Comparison of ENCODE assay signal across 12 cellular contexts in the genomic region with DNA sequence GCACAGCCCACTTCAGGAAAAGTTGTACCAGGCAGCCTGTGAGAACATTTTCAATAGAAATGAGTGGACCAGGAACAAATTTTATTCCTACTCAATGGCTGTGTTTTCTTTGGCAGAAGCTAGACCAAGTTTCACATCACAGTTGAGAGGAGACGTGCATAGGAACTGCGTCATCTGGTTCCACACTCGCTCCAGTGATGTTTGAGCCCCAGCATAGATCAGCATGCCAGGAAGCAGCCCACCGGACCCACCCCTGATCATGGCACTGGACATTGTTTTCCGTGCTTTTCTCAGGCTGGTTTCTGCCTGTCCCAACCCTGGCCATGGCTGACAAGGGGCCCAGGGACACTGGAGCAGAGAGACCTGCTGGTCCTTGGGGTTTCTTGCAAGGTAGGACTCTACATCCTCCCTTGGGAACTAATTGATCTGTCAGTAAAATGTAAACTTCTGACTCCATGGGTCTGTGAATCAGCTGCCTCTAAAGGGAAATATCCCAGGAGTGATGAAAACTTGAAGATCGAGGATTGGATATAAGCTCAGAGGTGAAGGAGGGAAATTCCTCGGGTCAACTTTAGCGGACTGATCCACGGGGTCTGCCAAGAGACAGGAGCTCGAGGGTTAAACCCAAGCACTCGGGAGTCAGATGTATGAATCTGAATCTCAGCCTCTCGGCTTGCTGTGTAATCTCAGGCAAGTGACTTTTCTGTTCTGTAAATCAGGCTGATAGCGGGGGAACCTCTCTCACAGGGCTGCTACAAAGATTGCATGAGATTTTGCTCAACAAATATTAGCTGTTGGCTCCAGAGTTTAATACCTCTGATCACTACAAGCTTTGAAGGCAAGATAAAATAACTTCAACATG. TPM values are rescaled to one million over a fixed set of nuclear protein-coding genes. Genes with fewer than 3 reads are reported as not detected.
DNase-seq lines count a peak whose midpoint lies in the region; ATAC-seq and TF ChIP-seq lines count a peak whose summit lies in the region.
"Had no signal": no experiment of that assay in that cellular context is flagged by ENCODE, and none has a peak within 500 bp of the region (broad histone marks: within the 10 kb centered on the region; RNA-seq: fewer than 3 reads in every experiment).

No MANE protein-coding gene starts in this region.

- DNase-seq in EH (ENCODE audit: low read depth) (peak; percentile 96), PC-9 (peak; percentile 34 to 89), epithelial cell of esophagus (ENCODE audit: low read depth) (peak; percentile 82), posterior vena cava (ENCODE audit: low spot score) (peak; percentile 76), NCI-H2227 treated with DMSO at 0.1 percent for 48 hours (lab: John Stamatoyannopoulos, UW) (no peak), NOMO-1 treated with dmso at 0.1 percent for 144 hours (lab: John Stamatoyannopoulos, UW; ENCODE audit: unreplicated experiment) (no peak)
- DNase-seq in activated naive CD4-positive, alpha-beta T cell (lab: John Stamatoyannopoulos, UW), result no peak
- DNase-seq: activated B cell treated with CpG ODN at 0.5 μM for 24 hours, DMS79 treated with DMSO at 0.1 percent for 48 hours had no signal

- H3F3A ChIP-seq in PC-9 (ENCODE audit: insufficient read depth, low read depth), result peaks cover 81% of the 10 kb centered on the region

- H3K4me1 ChIP-seq in PC-9 (replicated peaks; ENCODE audit: insufficient read depth), result peaks cover 90% of the 10 kb centered on the region

- BruUV-seq in PC-9 (replicated peaks; lab: Mats Ljungman, UMichigan), result TSS peak; percentile 53

- H3K36me3 ChIP-seq in PC-9 (ENCODE audit: low read depth), result no peaks in the 10 kb centered on the region
- H3K36me3 ChIP-seq: gastroesophageal sphincter, vagina had no signal

- H2AFZ ChIP-seq in PC-9, result peak overlapping the region; percentile 40

- no peak for TF ChIP-seq CTCF in PC-9 (conservative IDR thresholded peaks at IDR 0.05)
- no peak for TF ChIP-seq CTCF in epithelial cell of esophagus (IDR thresholded peaks at IDR 0.05; ENCODE audit: insufficient read depth, low read depth, low read length, missing control alignments)

- intact Hi-C loops in PC-9 (cut with micrococcal nuclease; ENCODE audit: unreplicated experiment) (loop anchor here (2.0 kb wide), 1 partner anchor 61 kb away; a partner anchor contains a TSS), posterior vena cava (cut with DNase I) (no loop called here)

- no peaks in the 10 kb centered on the region for H3K27me3 ChIP-seq in PC-9 (ENCODE audit: insufficient read depth, low read depth)
- H3K27me3 ChIP-seq: gastroesophageal sphincter, vagina had no signal

- no peak for ATAC-seq in HG03196 (IDR thresholded peaks at IDR 0.05; ENCODE audit: unreplicated experiment)
- ATAC-seq: gastroesophageal sphincter had no signal

- H3K9me2 ChIP-seq in PC-9 (ENCODE audit: insufficient read depth), result no peaks in the 10 kb centered on the region

- no peaks in the 10 kb centered on the region for H3K9me3 ChIP-seq in PC-9 (ENCODE audit: insufficient read depth, low read depth)
- H3K9me3 ChIP-seq: gastroesophageal sphincter, vagina had no signal

- POLR2A ChIA-PET in PC-9 (lab: Charles Lee; ENCODE audit: unreplicated experiment), result interaction anchor here (0.6 kb wide), 2 partner anchors 60 to 1986 kb away, joined by 4 to 7 read pairs; no protein-coding TSS in a partner anchor

- H3K4me3 ChIP-seq in PC-9 (peak overlapping the region; percentile 42; the same call in 1 of the 2 replicates), epithelial cell of esophagus (ENCODE audit: low read length) (no peak overlapping the region)
- H3K4me3 ChIP-seq: gastroesophageal sphincter, vagina had no signal

- no peaks in the 10 kb centered on the region for H3K79me2 ChIP-seq in PC-9 (ENCODE audit: low read depth)

- CTCF ChIA-PET in PC-9 (lab: Charles Lee), result interaction anchor here (0.7 to 1.1 kb wide), 2 partner anchors 20 to 30 kb away, joined by 3 read pairs; no protein-coding TSS in a partner anchor

- peak overlapping the region; percentile 71 for H3K4me2 ChIP-seq in PC-9

- H4K20me1 ChIP-seq in PC-9 (ENCODE audit: insufficient read depth), result no peaks in the 10 kb centered on the region

- H3K27ac ChIP-seq in PC-9, result peak overlapping the region; percentile 95
- H3K27ac ChIP-seq: gastroesophageal sphincter, vagina had no signal

RNA-seq across cellular contexts. Expression of a gene that starts 35.7 kb away (rescaled TPM):
- total RNA-seq in PC-9 (2021) (56.0 and 60.5 TPM in 2 replicates), posterior vena cava (not detected)

Comparison
In these comparisons a context has a peak if more than half of its experiments do, and no peak if none do; other contexts are left out.
1. DNase-seq: peak in EH (single experiment), PC-9 (2 of 2), epithelial cell of esophagus (single experiment) and posterior vena cava (single experiment); none in NCI-H2227 treated with DMSO at 0.1 percent for 48 hours (single experiment), NOMO-1 treated with dmso at 0.1 percent for 144 hours (single experiment) and activated naive CD4-positive, alpha-beta T cell (0 of 4).
2. RNA of a gene that starts 35.7 kb away (total RNA-seq): 56.0 to 60.5 TPM in PC-9; not detected in posterior vena cava; every median in the first group is over 10 times any median in the second.